Comparison of ENCODE assay signal across 20 cellular contexts in genomic region chr7:2117681-2118045, GRCh38.
DNase-seq lines count a peak whose midpoint lies in the region; ATAC-seq and TF ChIP-seq lines count a peak whose summit lies in the region.
"Had no signal": no experiment of that assay in that cellular context is flagged by ENCODE, and none has a peak within 500 bp of the region (broad histone marks: within the 10 kb centered on the region; RNA-seq: fewer than 3 reads in every experiment).

No MANE protein-coding gene starts in this region.

- H3K4me3 ChIP-seq in SK-N-MC (no peak overlapping the region), BE2C (ENCODE audit: low read depth, low read length) (no peak overlapping the region)
- H3K4me3 ChIP-seq: breast epithelium, PC-9, thoracic aorta had no signal

- H3K27me3 Mint-ChIP-seq in stimulated activated naive B cell treated with anti-CD40 and anti-IgM and Interleukin-4, amounts not matched to agents 10 μg/mL and 1 μg/mL and 100 μg/mL, for 72 hours = no peaks in the 10 kb centered on the region

- H3K4me3 Mint-ChIP-seq in stimulated activated naive B cell treated with anti-CD40 and anti-IgM and Interleukin-4, amounts not matched to agents 10 μg/mL and 1 μg/mL and 100 μg/mL, for 72 hours = no peak overlapping the region

- H3K4me1 ChIP-seq in BE2C = peaks cover 38% of the 10 kb centered on the region

- H3K9me3 ChIP-seq in SK-N-MC (ENCODE audit: low read depth, low read length) (no peaks in the 10 kb centered on the region), BE2C (no peaks in the 10 kb centered on the region)
- H3K9me3 ChIP-seq: breast epithelium, thoracic aorta had no signal

- peak overlapping the region; percentile 26; the same call in 1 of the 2 replicates for H3K27ac ChIP-seq in SK-N-MC
- peak overlapping the region; percentile 55 for H3K27ac ChIP-seq in layer of hippocampus (ENCODE audit: low read depth, low read length)
- H3K27ac ChIP-seq: breast epithelium, PC-9, thoracic aorta had no signal

- H3K4me1 Mint-ChIP-seq in stimulated activated naive B cell treated with anti-CD40 and anti-IgM and Interleukin-4, amounts not matched to agents 10 μg/mL and 1 μg/mL and 100 μg/mL, for 72 hours = peaks cover 35 to 72% of the 10 kb centered on the region in 2 donors

- peak in 1 of 2 donors; percentile 6 for ATAC-seq in stimulated activated naive B cell treated with anti-CD40 and anti-IgM and Interleukin-4, amounts not matched to agents 10 μg/mL and 1 μg/mL and 100 μg/mL, for 72 hours (replicated peaks)
- ATAC-seq in HG03469 (IDR thresholded peaks at IDR 0.05; ENCODE audit: unreplicated experiment) = no peak
- ATAC-seq: natural killer cell had no signal

- H3K27me3 ChIP-seq in layer of hippocampus (ENCODE audit: control insufficient read depth, insufficient read depth, low read length) = no peaks in the 10 kb centered on the region
- no peaks in the 10 kb centered on the region for H3K27me3 ChIP-seq in BE2C
- H3K27me3 ChIP-seq: breast epithelium had no signal

- peak overlapping the region; percentile 51 for H3K27ac Mint-ChIP-seq in stimulated activated naive B cell treated with anti-CD40 and anti-IgM and Interleukin-4, amounts not matched to agents 10 μg/mL and 1 μg/mL and 100 μg/mL, for 72 hours
- H3K27ac Mint-ChIP-seq: natural killer cell had no signal

- peaks cover 0 to 13% of the 10 kb centered on the region in 2 donors for H3K9me3 Mint-ChIP-seq in stimulated activated naive B cell treated with anti-CD40 and anti-IgM and Interleukin-4, amounts not matched to agents 10 μg/mL and 1 μg/mL and 100 μg/mL, for 72 hours
- H3K9me3 Mint-ChIP-seq: natural killer cell had no signal

- H3K36me3 Mint-ChIP-seq in stimulated activated naive B cell treated with anti-CD40 and anti-IgM and Interleukin-4, amounts not matched to agents 10 μg/mL and 1 μg/mL and 100 μg/mL, for 72 hours = peaks cover 67 to 74% of the 10 kb centered on the region in 2 donors
- H3K36me3 Mint-ChIP-seq: natural killer cell had no signal

- H3K36me3 ChIP-seq in SK-N-MC (ENCODE audit: insufficient read depth, low read length) = no peaks in the 10 kb centered on the region; the same call in 1 of the 2 replicates
- H3K36me3 ChIP-seq in BE2C = no peaks in the 10 kb centered on the region; the same call in 1 of the 2 replicates
- H3K36me3 ChIP-seq: breast epithelium, thoracic aorta had no signal

- TF ChIP-seq CTCF in BE2C (IDR thresholded peaks at IDR 0.05; ENCODE audit: low read depth, low read length) = no peak

- H3K9ac ChIP-seq in SK-N-MC (ENCODE audit: insufficient read length) = no peak overlapping the region

- DNase-seq in NCI-H510A treated with DMSO at 0.1 percent for 48 hours (lab: John Stamatoyannopoulos, UW) = peak; percentile 52
- no peak for DNase-seq in NCI-H510A (lab: John Stamatoyannopoulos, UW)
- DNase-seq in SK-N-MC (ENCODE audit: low read depth, low spot score) = no peak
- DNase-seq in stimulated activated naive B cell treated with anti-CD40 and anti-IgM and Interleukin-4, amounts not matched to agents 10 μg/mL and 1 μg/mL and 100 μg/mL, for 72 hours = no peak
- no peak for DNase-seq in NCI-H2107 treated with DMSO at 0.1 percent for 48 hours (lab: John Stamatoyannopoulos, UW; ENCODE audit: unreplicated experiment)
- no peak for DNase-seq in BE2C
- DNase-seq: 8988T; activated CD4-positive, alpha-beta T cell treated with anti-CD3 and anti-CD28 coated beads, Interleukin-2, amount 50 U/mL, for 4 hours; activated effector memory CD4-positive, alpha-beta T cell treated with anti-CD3 and anti-CD28 coated beads, Interleukin-2, amount 50 U/mL, for 16 hours; glutamatergic neuron; KG1; mesenchymal stem cell; natural killer cell; NCI-H187; NCI-H2227 treated with DMSO at 0.1 percent for 48 hours; PC-9 had no signal
